In genomic region chr22:37330200-37331033, GRCh38 we compare ENCODE assay signal across 8 cellular contexts. TPM values are rescaled to one million over a fixed set of nuclear protein-coding genes. Genes with fewer than 3 reads are reported as not detected.
DNase-seq lines count a peak whose midpoint lies in the region; ATAC-seq, FAIRE-seq and TF ChIP-seq lines count a peak whose summit lies in the region.

No MANE protein-coding gene starts in this region.

- POLR2A ChIA-PET in Panc1 (lab: Charles Lee), result no interaction called here

- BruUV-seq in Panc1 (replicated peaks; lab: Mats Ljungman, UMichigan), result no TSS peak

- no peaks in the 10 kb centered on the region for H3K36me3 ChIP-seq in Panc1 (ENCODE audit: control insufficient read depth, insufficient read depth, low read length)
- H3K36me3 ChIP-seq in bronchial epithelial cell (ENCODE audit: control insufficient read depth, insufficient read depth, low read length), result no peaks in the 10 kb centered on the region

- peaks cover 2% of the 10 kb centered on the region; the same call in 1 of the 2 replicates for H3K4me1 ChIP-seq in Panc1 (ENCODE audit: control insufficient read depth, insufficient read depth, low read length)

- no peak overlapping the region for H3K4me3 ChIP-seq in Panc1 (ENCODE audit: low read depth in 2 of 2, low read length in 2 of 2)
- no peak overlapping the region for H3K4me3 ChIP-seq in bronchial epithelial cell (ENCODE audit: low read depth, low read length)

- H3K27me3 ChIP-seq in Panc1 (ENCODE audit: control insufficient read depth, insufficient read depth, low read length) (no peaks in the 10 kb centered on the region), bronchial epithelial cell (ENCODE audit: control insufficient read depth, insufficient read depth, low read length) (no peaks in the 10 kb centered on the region)

- TF ChIP-seq CTCF in Panc1 (IDR thresholded peaks at IDR 0.05) (no peak), bronchial epithelial cell (IDR thresholded peaks at IDR 0.05; ENCODE audit: insufficient read depth, low read length, severe bottlenecking) (peak; percentile 49)

- intact Hi-C loops in Panc1 (cut with micrococcal nuclease; ENCODE audit: unreplicated experiment), result no loop called here

- CTCF ChIA-PET in Panc1 (lab: Charles Lee), result interaction anchor here (0.6 kb wide), 1 partner anchor 187 kb away, joined by 11 read pairs; no protein-coding TSS in a partner anchor

- H3K9me3 ChIP-seq in Panc1 (ENCODE audit: control insufficient read depth, insufficient read depth, low read depth, low read length), result no peaks in the 10 kb centered on the region

- ATAC-seq in HG02885 (IDR thresholded peaks at IDR 0.05; ENCODE audit: poor library complexity, unreplicated experiment) (peak; percentile 38), Panc1 (peak; percentile 54), GM18517 (IDR thresholded peaks at IDR 0.05; ENCODE audit: unreplicated experiment) (no peak)

- DNase-seq in DMS153 treated with DMSO at 0.1 percent for 48 hours (lab: John Stamatoyannopoulos, UW; ENCODE audit: unreplicated experiment) (peak; percentile 5), Panc1 (ENCODE audit: low read depth, low spot score) (no peak), bronchial epithelial cell (ENCODE audit: low read depth) (peak; percentile 91), mucosa of gallbladder (ENCODE audit: low spot score) (peak; percentile 93), NCI-H510A (lab: John Stamatoyannopoulos, UW) (no peak)
- no peak for DNase-seq in effector CD8-positive, alpha-beta T cell (lab: John Stamatoyannopoulos, UW)

- in situ Hi-C loops in Panc1 (cut with HindIII; ENCODE audit: low pct_unique_long_range_greater_than_20kb, low sequenced_read_pairs), result no loop called here

- no peak for FAIRE-seq in bronchial epithelial cell (lab: Jason Lieb, UNC)

- H3K27ac ChIP-seq in Panc1 (ENCODE audit: low read length), result no peak overlapping the region

RNA-seq across cellular contexts. Expression of gene CYTH4, which starts 48.1 kb away (rescaled TPM):
- total RNA-seq in Panc1 (2021; ENCODE audit: unreplicated experiment), result 1.3 TPM
- polyA plus RNA-seq in Panc1 (2012; ENCODE audit: insufficient read length), result 1.6 TPM
- total RNA-seq in bronchial epithelial cell, result not detected in 2 replicates
- total RNA-seq in mucosa of gallbladder, result 24.1 TPM

Comparison
In these comparisons a context has a peak if more than half of its experiments do, and no peak if none do; other contexts are left out.
1. DNase-seq: peak in DMS153 treated with DMSO at 0.1 percent for 48 hours (single experiment), bronchial epithelial cell (single experiment) and mucosa of gallbladder (single experiment); none in Panc1 (single experiment), NCI-H510A (single experiment) and effector CD8-positive, alpha-beta T cell (single experiment).
2. RNA of gene CYTH4, which starts 48.1 kb away (total RNA-seq): 24.1 TPM in mucosa of gallbladder (single experiment); 1.3 TPM in Panc1 (single experiment) and not detected in bronchial epithelial cell; every median in the first group is over 10 times any median in the second.